ENCODE assay signal across 2 cellular contexts in the genomic region with DNA sequence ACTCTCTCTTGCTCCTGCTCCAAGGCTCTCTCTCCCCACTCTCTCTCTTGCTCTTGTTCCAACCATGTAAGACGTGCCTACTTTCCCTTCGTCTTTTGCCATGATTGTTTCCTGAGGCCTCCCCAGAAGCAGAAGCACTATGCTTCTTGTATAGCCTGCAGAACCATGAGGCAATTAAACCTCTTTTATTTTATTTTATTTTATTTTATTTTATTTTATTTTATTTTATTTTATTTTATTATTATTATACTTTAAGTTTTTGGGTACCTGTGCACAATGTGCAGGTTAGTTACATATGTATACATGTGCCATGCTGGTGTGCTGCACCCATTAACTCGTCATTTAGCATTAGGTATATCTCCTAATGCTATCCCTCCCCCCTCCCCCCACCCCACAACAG. TPM values are rescaled to one million over a fixed set of nuclear protein-coding genes. Genes with fewer than 3 reads are reported as not detected.
"Had no signal": no experiment of that assay in that cellular context is flagged by ENCODE, and none has a peak within 500 bp of the region (broad histone marks: within the 10 kb centered on the region; RNA-seq: fewer than 3 reads in every experiment).

No MANE protein-coding gene starts in this region.

RNA-seq across cellular contexts. Expression of gene GYPA, which starts 17.2 kb away (rescaled TPM):
- total RNA-seq: G401, GM12878 had no signal
